In genomic region chr20:49480236-49480635, GRCh38 we compare ENCODE assay signal across 22 cellular contexts. TPM values are rescaled to one million over a fixed set of nuclear protein-coding genes. Genes with fewer than 3 reads are reported as not detected.
"Had no signal": no experiment of that assay in that cellular context is flagged by ENCODE, and none has a peak within 500 bp of the region (broad histone marks: within the 10 kb centered on the region; RNA-seq: fewer than 3 reads in every experiment).

No MANE protein-coding gene starts in this region.

- H3K4me3 Mint-ChIP-seq: activated CD4-positive, alpha-beta memory T cell treated with anti-CD3 and anti-CD28 coated beads, Interleukin-2, amount 10 ng/mL, durations not matched to agents 7 days and 5 days; activated CD8-positive, alpha-beta memory T cell treated with anti-CD3 and anti-CD28 coated beads, Interleukin-2, amount 10 ng/mL, durations not matched to agents 7 days and 5 days; activated naive CD8-positive, alpha-beta T cell treated with anti-CD3 and anti-CD28 coated beads, Interleukin-2, amount 10 ng/mL, durations not matched to agents 7 days and 5 days; activated T-helper 17 cell treated with anti-CD3 and anti-CD28 coated beads, Interleukin-2, amount 50 U/mL, for 72 hours; central memory CD8-positive, alpha-beta T cell; natural killer cell had no signal

- H3K4me2 ChIP-seq: hepatocyte had no signal

- H3K79me2 ChIP-seq: hepatocyte had no signal

- H3K4me3 ChIP-seq: coronary artery, hepatocyte, transverse colon, uterus had no signal

- H3K36me3 ChIP-seq: brain microvascular endothelial cell, transverse colon, uterus had no signal

- H2AFZ ChIP-seq: hepatocyte had no signal

- H3K9me3 ChIP-seq: transverse colon, uterus had no signal

- H3K9me3 Mint-ChIP-seq: activated CD4-positive, alpha-beta memory T cell treated with anti-CD3 and anti-CD28 coated beads, Interleukin-2, amount 10 ng/mL, durations not matched to agents 7 days and 5 days; activated naive CD8-positive, alpha-beta T cell treated with anti-CD3 and anti-CD28 coated beads, Interleukin-2, amount 10 ng/mL, durations not matched to agents 7 days and 5 days; activated T-helper 17 cell treated with anti-CD3 and anti-CD28 coated beads, Interleukin-2, amount 50 U/mL, for 72 hours; central memory CD8-positive, alpha-beta T cell had no signal

- H3K27me3 ChIP-seq: uterus had no signal

- H3K27ac ChIP-seq: brain microvascular endothelial cell, coronary artery, hepatocyte, transverse colon had no signal

- H3K27ac Mint-ChIP-seq: activated CD4-positive, alpha-beta memory T cell treated with anti-CD3 and anti-CD28 coated beads, Interleukin-2, amount 10 ng/mL, durations not matched to agents 7 days and 5 days; activated CD8-positive, alpha-beta memory T cell treated with anti-CD3 and anti-CD28 coated beads, Interleukin-2, amount 10 ng/mL, durations not matched to agents 7 days and 5 days; activated naive CD8-positive, alpha-beta T cell treated with anti-CD3 and anti-CD28 coated beads, Interleukin-2, amount 10 ng/mL, durations not matched to agents 7 days and 5 days; activated T-helper 17 cell treated with anti-CD3 and anti-CD28 coated beads, Interleukin-2, amount 50 U/mL, for 72 hours; natural killer cell had no signal

- H3K36me3 Mint-ChIP-seq: activated CD8-positive, alpha-beta memory T cell treated with anti-CD3 and anti-CD28 coated beads, Interleukin-2, amount 10 ng/mL, durations not matched to agents 7 days and 5 days; activated naive CD8-positive, alpha-beta T cell treated with anti-CD3 and anti-CD28 coated beads, Interleukin-2, amount 10 ng/mL, durations not matched to agents 7 days and 5 days; natural killer cell had no signal

- DNase-seq: activated CD4-positive, alpha-beta memory T cell treated with anti-CD3 and anti-CD28 coated beads, Interleukin-2, amount 10 ng/mL, durations not matched to agents 7 days and 5 days; activated CD4-positive, alpha-beta T cell treated with anti-CD3 and anti-CD28 coated beads for 4 hours; activated CD8-positive, alpha-beta memory T cell treated with anti-CD3 and anti-CD28 coated beads, Interleukin-2, amount 10 ng/mL, durations not matched to agents 7 days and 5 days; activated naive CD4-positive, alpha-beta T cell treated with Interleukin-2 at 50 U/mL for 16 hours; activated naive CD8-positive, alpha-beta T cell treated with anti-CD3 and anti-CD28 coated beads, Interleukin-2, amount 10 ng/mL, durations not matched to agents 7 days and 5 days; activated T-cell treated with anti-CD3 and anti-CD28 coated beads, Interleukin-2, amount 50 U/mL, for 1 hour; brain microvascular endothelial cell; mesenchymal stem cell; natural killer cell; stimulated activated CD4-positive, alpha-beta T cell treated with anti-CD3 and anti-CD28 coated beads, Interleukin-12 subunit alpha, Interleukin-12 subunit beta, amount 100 ng/mL, for 4 hours; stimulated activated CD4-positive, alpha-beta T cell treated with anti-CD3 and anti-CD28 coated beads, Interleukin-1b, Interleukin-23, amount 100 ng/mL, for 48 hours; stimulated activated naive CD4-positive, alpha-beta T cell treated with Interleukin-2 at 50 U/mL for 16 hours; SW 1271; T-helper 2 cell; transverse colon; uterus had no signal

RNA-seq across cellular contexts. Expression of gene KCNB1, which starts 2.2 kb away (rescaled TPM):
- total RNA-seq: activated T-helper 17 cell treated with anti-CD3 and anti-CD28 coated beads, Interleukin-2, amount 50 U/mL, for 72 hours; fibroblast of villous mesenchyme; glomerular endothelial cell had no signal
